In genomic region chr6:119186490-119186889, GRCh38 we compare ENCODE assay signal across 26 cellular contexts.
"Had no signal": no experiment of that assay in that cellular context is flagged by ENCODE, and none has a peak within 500 bp of the region (broad histone marks: within the 10 kb centered on the region; RNA-seq: fewer than 3 reads in every experiment).

No MANE protein-coding gene starts in this region.

- H2AFZ ChIP-seq: hepatocyte, neural progenitor cell had no signal

- ATAC-seq: foreskin keratinocyte; gastroesophageal sphincter; heart left ventricle; left lobe of liver; naive thymus-derived CD4-positive, alpha-beta T cell; stimulated activated memory B cell treated with anti-CD40 and anti-IgM and Interleukin-4, amounts not matched to agents 10 μg/mL and 1 μg/mL and 100 μg/mL, for 72 hours; stimulated activated naive CD8-positive, alpha-beta T cell treated with anti-CD3 and anti-CD28 coated beads, Interleukin-15, Interleukin-2, amounts not matched to agents 100 U/mL and 50 U/mL, for 24 hours had no signal

- H3K9me3 ChIP-seq: esophagus muscularis mucosa, gastroesophageal sphincter, heart left ventricle, prostate gland, right atrium auricular region, sigmoid colon, testis, tibial artery, upper lobe of left lung had no signal

- H3K4me2 ChIP-seq: hepatocyte, neural progenitor cell had no signal

- H3K4me3 ChIP-seq: dorsolateral prefrontal cortex, esophagus muscularis mucosa, gastroesophageal sphincter, heart left ventricle, hepatocyte, neural progenitor cell, prostate gland, right atrium auricular region, sigmoid colon, testis, tibial artery, upper lobe of left lung had no signal

- H3K4me1 ChIP-seq: esophagus muscularis mucosa, foreskin keratinocyte, gastroesophageal sphincter, prostate gland, right atrium auricular region, sigmoid colon, testis, tibial artery had no signal

- H3K36me3 ChIP-seq: neural progenitor cell, prostate gland had no signal

- FAIRE-seq: colon, endothelial cell of umbilical vein, kidney, urothelium cell line had no signal

- DNase-seq: dorsolateral prefrontal cortex; effector CD4-positive, alpha-beta T cell; foreskin keratinocyte; heart left ventricle; kidney; mesenchymal stem cell; midbrain; naive thymus-derived CD4-positive, alpha-beta T cell; sigmoid colon; stimulated activated CD4-positive, alpha-beta T cell treated with anti-CD3 and anti-CD28 coated beads, Interleukin-4, amount 100 ng/mL, for 4 hours; stimulated activated naive CD8-positive, alpha-beta T cell treated with anti-CD3 and anti-CD28 coated beads, Interleukin-15, Interleukin-2, amounts not matched to agents 100 U/mL and 50 U/mL, for 24 hours; substantia nigra; testis; tibial artery had no signal

- H3K79me2 ChIP-seq: hepatocyte had no signal

- H3K27me3 ChIP-seq: dorsolateral prefrontal cortex, esophagus muscularis mucosa, foreskin keratinocyte, gastroesophageal sphincter, heart left ventricle, hepatocyte, neural progenitor cell, right atrium auricular region, sigmoid colon, testis, tibial artery, upper lobe of left lung had no signal

- H3K27ac ChIP-seq: dorsolateral prefrontal cortex, esophagus muscularis mucosa, foreskin keratinocyte, gastroesophageal sphincter, heart left ventricle, hepatocyte, neural progenitor cell, prostate gland, right atrium auricular region, sigmoid colon, testis, tibial artery, upper lobe of left lung had no signal
